ENCODE assay signal across 1 cellular context in genomic region chr4:109886303-109886702, GRCh38.
TF ChIP-seq lines count a peak whose summit lies in the region.

No MANE protein-coding gene starts in this region.

TF ChIP-seq in H1, 55 proteins besides CTCF, POLR2A, EP300 and RAD21 (continued from another document):
- TF ChIP-seq CEBPB (IDR thresholded peaks at IDR 0.05; ENCODE audit: low read depth, low read length) (no peak), SP2 (IDR thresholded peaks at IDR 0.05; ENCODE audit: low read length) (no peak), BACH1 (IDR thresholded peaks at IDR 0.05; ENCODE audit: low read length) (no peak)
